In genomic region chr12:2382391-2383155, GRCh38 we compare ENCODE assay signal across 14 cellular contexts.
A peak's percentile ranks its signal among the peaks of the same experiment; 100 is the strongest.
DNase-seq lines count a peak whose midpoint lies in the region; ATAC-seq and TF ChIP-seq lines count a peak whose summit lies in the region.
"Had no signal": no experiment of that assay in that cellular context is flagged by ENCODE, and none has a peak within 500 bp of the region (broad histone marks: within the 10 kb centered on the region; RNA-seq: fewer than 3 reads in every experiment).

No MANE protein-coding gene starts in this region.

- peak overlapping the region; percentile 75 for H3K27ac ChIP-seq in left ventricle myocardium inferior (replicated peaks)
- peak overlapping the region; percentile 87 to 89 for H3K27ac ChIP-seq in thoracic aorta
- H3K27ac ChIP-seq: suprapubic skin had no signal

- TF ChIP-seq CTCF in left ventricle myocardium inferior (IDR thresholded peaks at IDR 0.05; ENCODE audit: borderline replicate concordance) = peak; percentile 10
- no peak for TF ChIP-seq CTCF in thoracic aorta (IDR thresholded peaks at IDR 0.05)

- H3K4me3 ChIP-seq in left ventricle myocardium inferior (no peak overlapping the region), thoracic aorta (no peak overlapping the region)
- H3K4me3 ChIP-seq: suprapubic skin had no signal

- intact Hi-C loops in left ventricle myocardium inferior (cut with micrococcal nuclease) = no loop called here

- H3K4me1 Mint-ChIP-seq in activated T-cell treated with anti-CD3 and anti-CD28 coated beads, Interleukin-2, amount 50 U/mL, for 72 hours (ENCODE audit: low read depth) = peaks cover 10% of the 10 kb centered on the region
- H3K4me1 Mint-ChIP-seq in activated CD4-positive, alpha-beta memory T cell treated with anti-CD3 and anti-CD28 coated beads, Interleukin-2, amount 10 ng/mL, durations not matched to agents 7 days and 5 days = peaks cover 18% of the 10 kb centered on the region

- POLR2A ChIA-PET in activated CD4-positive, alpha-beta memory T cell treated with anti-CD3 and anti-CD28 coated beads, Interleukin-2, amount 10 ng/mL, durations not matched to agents 7 days and 5 days (lab: Charles Lee) = no interaction called here

- no peaks in the 10 kb centered on the region for H3K9me3 Mint-ChIP-seq in activated T-cell treated with anti-CD3 and anti-CD28 coated beads, Interleukin-2, amount 50 U/mL, for 72 hours
- H3K9me3 Mint-ChIP-seq in activated CD4-positive, alpha-beta memory T cell treated with anti-CD3 and anti-CD28 coated beads, Interleukin-2, amount 10 ng/mL, durations not matched to agents 7 days and 5 days = no peaks in the 10 kb centered on the region
- H3K9me3 Mint-ChIP-seq: activated T-cell treated with anti-CD3 and anti-CD28 coated beads, Interleukin-2, amount 50 U/mL, for 24 hours had no signal

- H3K9me3 ChIP-seq in left ventricle myocardium inferior (replicated peaks) = no peaks in the 10 kb centered on the region
- no peaks in the 10 kb centered on the region for H3K9me3 ChIP-seq in thoracic aorta
- H3K9me3 ChIP-seq: suprapubic skin had no signal

- H3K4me1 ChIP-seq in left ventricle myocardium inferior = peaks cover 96% of the 10 kb centered on the region
- peaks cover 30 to 94% of the 10 kb centered on the region in 2 donors for H3K4me1 ChIP-seq in thoracic aorta (ENCODE audit: control insufficient read depth in 1 of 2, low read depth in 2 of 2)

- DNase-seq in NCI-H82 (lab: John Stamatoyannopoulos, UW) (peak; percentile 78), NCI-H82 treated with DMSO at 0.1 percent for 48 hours (lab: John Stamatoyannopoulos, UW; ENCODE audit: unreplicated experiment) (no peak), OCI-M1 (lab: John Stamatoyannopoulos, UW) (peak; percentile 18), left ventricle myocardium inferior (no peak), thoracic aorta (ENCODE audit: low spot score) (no peak)
- DNase-seq in activated T-cell treated with anti-CD3 and anti-CD28 coated beads, Interleukin-2, amount 50 U/mL, for 72 hours = no peak
- no peak for DNase-seq in activated CD4-positive, alpha-beta memory T cell treated with anti-CD3 and anti-CD28 coated beads, Interleukin-2, amount 10 ng/mL, durations not matched to agents 7 days and 5 days
- DNase-seq: activated T-cell treated with anti-CD3 and anti-CD28 coated beads, Interleukin-2, amount 50 U/mL, for 24 hours; central memory CD4-positive, alpha-beta T cell; NCI-H510A treated with DMSO at 0.1 percent for 48 hours; stimulated activated CD4-positive, alpha-beta T cell treated with anti-CD3 and anti-CD28 coated beads, Interleukin-15, amount 100 ng/mL, for 24 hours; T1000 had no signal

- H3K27ac Mint-ChIP-seq in activated T-cell treated with anti-CD3 and anti-CD28 coated beads, Interleukin-2, amount 50 U/mL, for 72 hours = no peak overlapping the region
- no peak overlapping the region for H3K27ac Mint-ChIP-seq in activated CD4-positive, alpha-beta memory T cell treated with anti-CD3 and anti-CD28 coated beads, Interleukin-2, amount 10 ng/mL, durations not matched to agents 7 days and 5 days
- H3K27ac Mint-ChIP-seq: activated T-cell treated with anti-CD3 and anti-CD28 coated beads, Interleukin-2, amount 50 U/mL, for 24 hours had no signal

- CTCF ChIA-PET in activated CD4-positive, alpha-beta memory T cell treated with anti-CD3 and anti-CD28 coated beads, Interleukin-2, amount 10 ng/mL, durations not matched to agents 7 days and 5 days (lab: Charles Lee) = interaction anchor here (1.3 kb wide), 1 partner anchor 12 kb away, joined by 3 read pairs; no protein-coding TSS in a partner anchor

- H3K27me3 ChIP-seq in left ventricle myocardium inferior (ENCODE audit: low read depth) = no peaks in the 10 kb centered on the region
- no peaks in the 10 kb centered on the region for H3K27me3 ChIP-seq in thoracic aorta (replicated peaks; ENCODE audit: insufficient read depth)
- H3K27me3 ChIP-seq: suprapubic skin had no signal

- no peak overlapping the region for H3K4me3 Mint-ChIP-seq in activated T-cell treated with anti-CD3 and anti-CD28 coated beads, Interleukin-2, amount 50 U/mL, for 72 hours
- H3K4me3 Mint-ChIP-seq in activated CD4-positive, alpha-beta memory T cell treated with anti-CD3 and anti-CD28 coated beads, Interleukin-2, amount 10 ng/mL, durations not matched to agents 7 days and 5 days = no peak overlapping the region
- H3K4me3 Mint-ChIP-seq: activated T-cell treated with anti-CD3 and anti-CD28 coated beads, Interleukin-2, amount 50 U/mL, for 24 hours had no signal

- no peaks in the 10 kb centered on the region for H3K27me3 Mint-ChIP-seq in activated T-cell treated with anti-CD3 and anti-CD28 coated beads, Interleukin-2, amount 50 U/mL, for 72 hours (ENCODE audit: low read depth)
- H3K27me3 Mint-ChIP-seq in activated CD4-positive, alpha-beta memory T cell treated with anti-CD3 and anti-CD28 coated beads, Interleukin-2, amount 10 ng/mL, durations not matched to agents 7 days and 5 days = peaks cover 19% of the 10 kb centered on the region

- no peaks in the 10 kb centered on the region for H3K36me3 Mint-ChIP-seq in activated T-cell treated with anti-CD3 and anti-CD28 coated beads, Interleukin-2, amount 50 U/mL, for 72 hours (ENCODE audit: insufficient read depth in 2 of 2)
- H3K36me3 Mint-ChIP-seq in activated CD4-positive, alpha-beta memory T cell treated with anti-CD3 and anti-CD28 coated beads, Interleukin-2, amount 10 ng/mL, durations not matched to agents 7 days and 5 days (ENCODE audit: low read depth) = peaks cover 2% of the 10 kb centered on the region

- H3K36me3 ChIP-seq in left ventricle myocardium inferior = no peaks in the 10 kb centered on the region
- no peaks in the 10 kb centered on the region for H3K36me3 ChIP-seq in thoracic aorta
- H3K36me3 ChIP-seq: suprapubic skin had no signal

- ATAC-seq in thoracic aorta (ENCODE audit: insufficient number of reproducible peaks, low FRiP score, low read depth) = no peak
- no peak for ATAC-seq in activated T-cell treated with anti-CD3 and anti-CD28 coated beads, Interleukin-2, amount 50 U/mL, for 72 hours (replicated peaks in 1 of 2)
- no peak for ATAC-seq in HG03457 (IDR thresholded peaks at IDR 0.05; ENCODE audit: unreplicated experiment)

Comparison
In these comparisons a context has a peak if more than half of its experiments do, and no peak if none do; other contexts are left out.
1. DNase-seq: peak in NCI-H82 (single experiment) and OCI-M1 (single experiment); none in NCI-H82 treated with DMSO at 0.1 percent for 48 hours (single experiment), left ventricle myocardium inferior (single experiment), thoracic aorta (single experiment), activated T-cell treated with anti-CD3 and anti-CD28 coated beads, Interleukin-2, amount 50 U/mL, for 72 hours (0 of 2) and activated CD4-positive, alpha-beta memory T cell treated with anti-CD3 and anti-CD28 coated beads, Interleukin-2, amount 10 ng/mL, durations not matched to agents 7 days and 5 days (single experiment).